9 cellular contexts compared by ENCODE assay signal in the genomic region with DNA sequence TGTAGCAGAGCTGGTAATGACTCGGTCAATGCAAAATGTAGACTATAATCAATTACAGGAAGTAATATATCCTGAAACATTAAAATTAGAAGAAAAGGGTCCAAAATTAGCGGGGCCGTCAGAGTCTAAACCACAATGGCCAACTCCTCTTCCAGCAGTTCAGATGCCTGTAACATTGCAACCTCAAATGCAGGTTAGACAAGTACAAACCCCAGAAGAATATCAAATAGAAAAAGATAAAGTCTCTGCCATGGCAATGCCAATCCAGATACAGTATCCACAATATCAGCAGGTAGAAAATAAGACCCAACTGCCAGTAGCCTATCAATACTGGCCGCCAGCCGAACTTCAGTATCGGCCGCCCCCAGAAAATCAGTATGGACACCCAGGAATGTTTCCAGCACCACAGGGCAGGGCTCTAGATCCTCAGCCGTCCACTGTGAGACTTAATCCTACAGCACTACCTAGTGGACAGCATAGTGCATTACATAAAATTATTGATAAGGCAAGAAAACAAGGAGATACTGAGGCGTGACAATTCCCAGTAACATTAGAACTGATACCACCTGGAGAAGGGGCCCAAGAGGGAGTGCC.
DNase-seq lines count a peak whose midpoint lies in the region; ATAC-seq, FAIRE-seq and TF ChIP-seq lines count a peak whose summit lies in the region.
"Had no signal": no experiment of that assay in that cellular context is flagged by ENCODE, and none has a peak within 500 bp of the region (broad histone marks: within the 10 kb centered on the region; RNA-seq: fewer than 3 reads in every experiment).

No MANE protein-coding gene starts in this region.

- H2AFZ ChIP-seq in astrocyte (ENCODE audit: low read depth, low read length) = no peak overlapping the region

- no peak overlapping the region for H3K27ac Mint-ChIP-seq in astrocyte (ENCODE audit: unreplicated experiment)
- H3K27ac Mint-ChIP-seq: T-helper 1 cell treated with Interleukin-12 subunit alpha and Interleukin-12 subunit beta and Interleukin-4 antibody, amounts not matched to agents 30 μg/mL and 1 μg/mL, for 36 hours had no signal

- DNase-seq in GM13976 (ENCODE audit: low spot score) (no peak), NCI-H2227 (lab: John Stamatoyannopoulos, UW; ENCODE audit: unreplicated experiment) (peak; percentile 58), astrocyte (ENCODE audit: low read depth) (peak; percentile 8), left colon (no peak), NCI-H128 (lab: John Stamatoyannopoulos, UW; ENCODE audit: unreplicated experiment) (no peak), 8988T (no peak)

- intact Hi-C loops in left colon (cut with DNase I, micrococcal nuclease) = loop anchor here (10.0 kb wide), 2 partner anchors 331 to 901 kb away; partner anchors contain the start of gene OR2H2 (in 1 of the 2)

- TF ChIP-seq CTCF in C4-2B (conservative IDR thresholded peaks at IDR 0.05) (peak; percentile 83), GM13976 (IDR thresholded peaks at IDR 0.05; ENCODE audit: borderline replicate concordance, control extremely low read depth, extremely low read depth, insufficient read depth, missing control alignments) (peak; percentile 68), astrocyte (IDR thresholded peaks at IDR 0.05; ENCODE audit: insufficient read depth, low read depth, low read length) (peak; percentile 53)

- no peak overlapping the region for H3K4me3 Mint-ChIP-seq in astrocyte (ENCODE audit: unreplicated experiment)
- H3K4me3 Mint-ChIP-seq: T-helper 1 cell treated with Interleukin-12 subunit alpha and Interleukin-12 subunit beta and Interleukin-4 antibody, amounts not matched to agents 30 μg/mL and 1 μg/mL, for 36 hours had no signal

- peaks cover 3% of the 10 kb centered on the region for H3K4me1 Mint-ChIP-seq in astrocyte (ENCODE audit: low read depth, unreplicated experiment)

- no peaks in the 10 kb centered on the region for H3K9me3 Mint-ChIP-seq in astrocyte (ENCODE audit: unreplicated experiment)
- H3K9me3 Mint-ChIP-seq: T-helper 1 cell treated with Interleukin-12 subunit alpha and Interleukin-12 subunit beta and Interleukin-4 antibody, amounts not matched to agents 30 μg/mL and 1 μg/mL, for 36 hours had no signal

- no peaks in the 10 kb centered on the region for H3K9me3 ChIP-seq in astrocyte (ENCODE audit: insufficient read depth, low read depth, low read length)

- H3K4me3 ChIP-seq in astrocyte (ENCODE audit: insufficient read depth, low read depth, low read length) = no peak overlapping the region

- H3K79me2 ChIP-seq in astrocyte (ENCODE audit: insufficient read depth, low read length) = no peaks in the 10 kb centered on the region

- ATAC-seq in left colon (peak; percentile 67), GM21526 (IDR thresholded peaks at IDR 0.05; ENCODE audit: low FRiP score, unreplicated experiment) (no peak)

- H3K27me3 ChIP-seq in astrocyte (ENCODE audit: insufficient read depth, low read length) = peaks cover 8% of the 10 kb centered on the region

- no peaks in the 10 kb centered on the region for H4K20me1 ChIP-seq in astrocyte (ENCODE audit: insufficient read depth, low read length)

- FAIRE-seq in astrocyte (lab: Jason Lieb, UNC) = no peak

- no peaks in the 10 kb centered on the region for H3K4me1 ChIP-seq in astrocyte (ENCODE audit: insufficient read depth, low read length)

- H3K27me3 Mint-ChIP-seq in astrocyte (ENCODE audit: low read depth, unreplicated experiment) = peaks cover 18% of the 10 kb centered on the region

- H3K4me2 ChIP-seq in astrocyte (ENCODE audit: low read length) = no peak overlapping the region

- in situ Hi-C loops in GM13976 (cut with MboI; ENCODE audit: low sequenced_read_pairs, unreplicated experiment) = no loop called here

- no peaks in the 10 kb centered on the region for H3K36me3 ChIP-seq in astrocyte (ENCODE audit: insufficient read depth, low read length)

- H3K27ac ChIP-seq in C4-2B (peak overlapping the region; percentile 70), astrocyte (ENCODE audit: low read depth, low read length) (no peak overlapping the region)

- no peaks in the 10 kb centered on the region for H3K36me3 Mint-ChIP-seq in astrocyte (ENCODE audit: low read depth, unreplicated experiment)

- no peak overlapping the region for H3K9ac ChIP-seq in astrocyte (ENCODE audit: low read length)

Comparison
In these comparisons a context has a peak if more than half of its experiments do, and no peak if none do; other contexts are left out.
1. DNase-seq: peak in NCI-H2227 (single experiment) and astrocyte (single experiment); none in GM13976 (single experiment), left colon (0 of 2), NCI-H128 (single experiment) and 8988T (single experiment).
2. Peak in every context shown above with its lines, with median percentiles within 50 percentile points of each other: CTCF ChIP-seq.